1 cellular context compared by ENCODE assay signal in genomic region chr16:8736123-8736680, GRCh38.
TF ChIP-seq lines count a peak whose summit lies in the region.

No MANE protein-coding gene starts in this region.

TF ChIP-seq in H1, 55 proteins besides CTCF, POLR2A, EP300 and RAD21 (continued from another document):
- no peak for TF ChIP-seq ASH2L (IDR thresholded peaks at IDR 0.05; ENCODE audit: low read length)
- no peak for TF ChIP-seq SP2 (IDR thresholded peaks at IDR 0.05; ENCODE audit: low read length)
- TF ChIP-seq EZH2 (IDR thresholded peaks at IDR 0.05; ENCODE audit: low read depth, low read length, severe bottlenecking), result no peak
- no peak for TF ChIP-seq TBP (IDR thresholded peaks at IDR 0.05; ENCODE audit: low read depth, low read length)
- TF ChIP-seq TEAD4 (IDR thresholded peaks at IDR 0.05; ENCODE audit: low read depth, low read length), result no peak
- no peak for TF ChIP-seq SP4 (IDR thresholded peaks at IDR 0.05; ENCODE audit: low read length)
- TF ChIP-seq SAP30 (IDR thresholded peaks at IDR 0.05; ENCODE audit: insufficient read depth, insufficient replicate concordance, low read length), result no peak
- no peak for TF ChIP-seq NRF1 (IDR thresholded peaks at IDR 0.05; ENCODE audit: low read depth, low read length)
- TF ChIP-seq SIX5 (IDR thresholded peaks at IDR 0.05; ENCODE audit: low read depth, low read length), result no peak
